ENCODE assay signal across 20 cellular contexts in genomic region chr10:34423607-34424325, GRCh38.
A peak's percentile ranks its signal among the peaks of the same experiment; 100 is the strongest.
DNase-seq lines count a peak whose midpoint lies in the region; ATAC-seq, FAIRE-seq and TF ChIP-seq lines count a peak whose summit lies in the region.
"Had no signal": no experiment of that assay in that cellular context is flagged by ENCODE, and none has a peak within 500 bp of the region (broad histone marks: within the 10 kb centered on the region; RNA-seq: fewer than 3 reads in every experiment).

No MANE protein-coding gene starts in this region.

- DNase-seq in A549 (ENCODE audit: low read depth in 1 of 2, low spot score in 1 of 2) (peak in 1 of 2 experiments; percentile 42), IMR-90 (no peak), chondrocyte (ENCODE audit: low spot score) (no peak), thyroid gland (no peak), C1 segment of cervical spinal cord (lab: John Stamatoyannopoulos, UW) (no peak)
- DNase-seq: 8988T; Caco-2; CD4-positive, CD25-positive, alpha-beta regulatory T cell; CD8-positive, alpha-beta T cell; DMS153; DND-41; GDM1; HFFc6 had no signal

- TF ChIP-seq EP300 in A549 (IDR thresholded peaks at IDR 0.05) = peak in 1 of 2 experiments; percentile 67; a peak in 1 of 5 replicates

- H2BK5ac ChIP-seq in IMR-90 (ENCODE audit: low read depth, low read length, poor library complexity, severe bottlenecking) = no peak overlapping the region

- H3K9me1 ChIP-seq in IMR-90 (ENCODE audit: insufficient read depth, low read length) = no peaks in the 10 kb centered on the region

- WGBS in A549 (ENCODE audit: missing lambda C conversion rate) = 8% methylated on average over 2 of the region's 2 CpGs
- WGBS in IMR-90 (ENCODE audit: extremely low coverage in 2 of 2, insufficient read length in 1 of 2), 2 experiments = no CpG with 5 or more reads among the region's 2 CpGs
- 39 to 58% methylated on average over 2 of the region's 2 CpGs for WGBS in thyroid gland, 2 donors

- H3K14ac ChIP-seq in IMR-90 (replicated peaks; ENCODE audit: low read depth, low read length) = no peak overlapping the region

- TF ChIP-seq POLR2A in A549 (IDR thresholded peaks at IDR 0.05; ENCODE audit: low read length) = no peak
- no peak for TF ChIP-seq POLR2A in IMR-90 (IDR thresholded peaks at IDR 0.05; ENCODE audit: low read depth, low read length)
- TF ChIP-seq POLR2A in thyroid gland (IDR thresholded peaks at IDR 0.05) = no peak

- peak overlapping the region; percentile 98 to 100 for H3K27ac ChIP-seq in A549
- H3K27ac ChIP-seq in IMR-90 (ENCODE audit: insufficient read depth, low read length) = no peak overlapping the region
- peak overlapping the region; percentile 2 for H3K27ac ChIP-seq in subcutaneous abdominal adipose tissue (ENCODE audit: low read depth, low read length)
- no peak overlapping the region for H3K27ac ChIP-seq in thyroid gland
- H3K27ac ChIP-seq: C4-2B had no signal

- no peak overlapping the region for H4K5ac ChIP-seq in IMR-90 (ENCODE audit: low read depth, low read length)

- H3K56ac ChIP-seq in IMR-90 (ENCODE audit: extremely low read depth, insufficient read depth, low read length) = no peak overlapping the region

- no peak overlapping the region for H3K23ac ChIP-seq in IMR-90 (ENCODE audit: low read depth, low read length)

- H3K18ac ChIP-seq in IMR-90 (ENCODE audit: low read depth, low read length) = no peak overlapping the region

- H4K91ac ChIP-seq in IMR-90 (ENCODE audit: insufficient read depth, low read depth, low read length) = no peak overlapping the region

- dilution Hi-C loops in IMR-90 (cut with HindIII; ENCODE audit: low sequenced_read_pairs, unreplicated experiment) = no loop called here

- no peak overlapping the region for H2AK9ac ChIP-seq in IMR-90 (replicated peaks; ENCODE audit: low read depth, low read length, poor library complexity)

- TF ChIP-seq CTCF in A549 (IDR thresholded peaks at IDR 0.05) (no peak), IMR-90 (conservative IDR thresholded peaks at IDR 0.05; ENCODE audit: low read depth, low read length) (no peak), chondrocyte (IDR thresholded peaks at IDR 0.05) (no peak), thyroid gland (IDR thresholded peaks at IDR 0.05) (no peak)

- no peak overlapping the region for H2BK120ac ChIP-seq in IMR-90 (ENCODE audit: low read depth, low read length)

- BruUV-seq in IMR-90 (replicated peaks; lab: Mats Ljungman, UMichigan) = no TSS peak

- H3K4me2 ChIP-seq in A549 (peak overlapping the region; percentile 35), IMR-90 (ENCODE audit: low read depth, low read length) (no peak overlapping the region)
- H3K4me2 ChIP-seq: GM23338 had no signal

- H4K8ac ChIP-seq in IMR-90 (ENCODE audit: low read depth in 2 of 2, low read length in 2 of 2) = no peak overlapping the region

- peak overlapping the region; percentile 22 for H3K27ac Mint-ChIP-seq in chondrocyte (ENCODE audit: unreplicated experiment)
- H3K27ac Mint-ChIP-seq: CD4-positive, CD25-positive, alpha-beta regulatory T cell; CD8-positive, alpha-beta T cell; HFFc6 had no signal

- H2BK15ac ChIP-seq in IMR-90 (ENCODE audit: low read depth, low read length) = no peak overlapping the region

- FAIRE-seq in A549 (lab: Jason Lieb, UNC) = peak; percentile 73
- FAIRE-seq: GM12878, GM19239 had no signal

- in situ Hi-C loops in IMR-90 (cut with MboI; ENCODE audit: low sequenced_read_pairs) = no loop called here

- H4K20me1 ChIP-seq in IMR-90 (ENCODE audit: insufficient read depth, low read length) = no peaks in the 10 kb centered on the region

- CTCF ChIA-PET in A549 (lab: Yijun Ruan, JAX) (interaction anchor here (1.6 kb wide), 1 partner anchor 215 kb away, joined by 3 read pairs; no protein-coding TSS in a partner anchor), IMR-90 (lab: Yijun Ruan, JAX) (no interaction called here)

- no peaks in the 10 kb centered on the region for H3K27me3 Mint-ChIP-seq in chondrocyte (ENCODE audit: low read depth)
- H3K27me3 Mint-ChIP-seq: CD4-positive, CD25-positive, alpha-beta regulatory T cell had no signal

- H3K4me3 Mint-ChIP-seq in chondrocyte (ENCODE audit: unreplicated experiment) = no peak overlapping the region
- H3K4me3 Mint-ChIP-seq: CD4-positive, CD25-positive, alpha-beta regulatory T cell; CD8-positive, alpha-beta T cell; GM23338; HFFc6 had no signal

- peak in 1 of 2 experiments; percentile 22; a peak in 1 of 5 replicates for TF ChIP-seq RAD21 in A549 (conservative IDR thresholded peaks at IDR 0.05 in 1 of 2, IDR thresholded peaks at IDR 0.05 in 1 of 2)
- TF ChIP-seq RAD21 in IMR-90 (IDR thresholded peaks at IDR 0.05; ENCODE audit: low read length) = no peak

- peaks cover 25% of the 10 kb centered on the region for H3K4me1 Mint-ChIP-seq in chondrocyte (ENCODE audit: low read depth)
- H3K4me1 Mint-ChIP-seq: CD4-positive, CD25-positive, alpha-beta regulatory T cell had no signal

- no peaks in the 10 kb centered on the region for H3K9me3 ChIP-seq in A549
- H3K9me3 ChIP-seq in IMR-90 (ENCODE audit: control insufficient read depth, insufficient read depth, low read length) = no peaks in the 10 kb centered on the region
- no peaks in the 10 kb centered on the region for H3K9me3 ChIP-seq in subcutaneous abdominal adipose tissue (ENCODE audit: control insufficient read depth in 5 of 5, low read length in 5 of 5)
- no peaks in the 10 kb centered on the region for H3K9me3 ChIP-seq in thyroid gland
- H3K9me3 ChIP-seq: Caco-2, HAP-1 had no signal

- H3K4me3 ChIP-seq in A549 = no peak overlapping the region
- H3K4me3 ChIP-seq in IMR-90 (ENCODE audit: insufficient read depth, low read depth, low read length) = no peak overlapping the region
- H3K4me3 ChIP-seq in subcutaneous abdominal adipose tissue (ENCODE audit: low read depth in 1 of 5, low read length in 5 of 5) = no peak overlapping the region
- no peak overlapping the region for H3K4me3 ChIP-seq in thyroid gland (replicated peaks in 1 of 3)
- H3K4me3 ChIP-seq: GM12878, GM23338, HAP-1 had no signal

- POLR2A ChIA-PET in A549 (lab: Yijun Ruan, JAX) = no interaction called here
- POLR2A ChIA-PET in IMR-90 (lab: Charles Lee; ENCODE audit: unreplicated experiment) = no interaction called here

- no peak overlapping the region for H2BK20ac ChIP-seq in IMR-90 (ENCODE audit: low read depth, low read length)

- no peaks in the 10 kb centered on the region for H3K36me3 ChIP-seq in IMR-90 (ENCODE audit: control insufficient read depth, insufficient read depth, low read length)
- no peaks in the 10 kb centered on the region for H3K36me3 ChIP-seq in subcutaneous abdominal adipose tissue (ENCODE audit: control insufficient read depth in 5 of 5, insufficient read depth in 5 of 5, low read length in 5 of 5)
- no peaks in the 10 kb centered on the region for H3K36me3 ChIP-seq in thyroid gland
- H3K36me3 ChIP-seq: HAP-1 had no signal

- no peaks in the 10 kb centered on the region for H3K9me3 Mint-ChIP-seq in chondrocyte (ENCODE audit: low read depth)
- H3K9me3 Mint-ChIP-seq: CD8-positive, alpha-beta T cell; GM23338; HFFc6 had no signal

- no peak overlapping the region for H2AK5ac ChIP-seq in IMR-90 (ENCODE audit: low read depth, low read length)

- no peaks in the 10 kb centered on the region for H3K27me3 ChIP-seq in IMR-90 (ENCODE audit: control insufficient read depth, insufficient read depth, low read length)
- no peaks in the 10 kb centered on the region for H3K27me3 ChIP-seq in subcutaneous abdominal adipose tissue (ENCODE audit: control insufficient read depth in 5 of 5, insufficient read depth in 4 of 5, low read length in 5 of 5)
- H3K27me3 ChIP-seq in thyroid gland = no peaks in the 10 kb centered on the region

- no peak overlapping the region for H2AFZ ChIP-seq in IMR-90 (replicated peaks; ENCODE audit: low read length, poor library complexity)
- H2AFZ ChIP-seq: GM23338 had no signal

- no peak overlapping the region for H3K4ac ChIP-seq in IMR-90 (ENCODE audit: low read depth, low read length)

- H3K9ac ChIP-seq in IMR-90 (ENCODE audit: low read depth, low read length) (no peak overlapping the region), subcutaneous abdominal adipose tissue (ENCODE audit: low read length in 5 of 5) (no peak overlapping the region)

- peaks cover 3% of the 10 kb centered on the region for H3K36me3 Mint-ChIP-seq in chondrocyte (ENCODE audit: low read depth)
- H3K36me3 Mint-ChIP-seq: CD4-positive, CD25-positive, alpha-beta regulatory T cell; CD8-positive, alpha-beta T cell had no signal

- H3K4me1 ChIP-seq in A549 = peaks cover 90% of the 10 kb centered on the region
- 0 out of 2 replicates have a peak, but pooled peaks cover 2% of the 10 kb centered on the region for H3K4me1 ChIP-seq in IMR-90 (ENCODE audit: control insufficient read depth, insufficient read depth, low read length)
- peaks cover 0 to 30% (median 5%) of the 10 kb centered on the region in 5 donors for H3K4me1 ChIP-seq in subcutaneous abdominal adipose tissue (ENCODE audit: control insufficient read depth in 5 of 5, insufficient read depth in 5 of 5, low read length in 5 of 5)
- peaks cover 12 to 18% of the 10 kb centered on the region in 2 donors for H3K4me1 ChIP-seq in thyroid gland

- ATAC-seq in A549 = no peak
- no peak for ATAC-seq in IMR-90 (ENCODE audit: low read depth)
- no peak for ATAC-seq in HG02884 (IDR thresholded peaks at IDR 0.05; ENCODE audit: unreplicated experiment)
- ATAC-seq: CD8-positive, alpha-beta T cell; GM12878; GM23338 had no signal

- peaks cover 2% of the 10 kb centered on the region in 2 experiments; a peak in 2 of 4 replicates for H3K79me1 ChIP-seq in IMR-90 (ENCODE audit: low read depth in 1 of 2, low read length in 2 of 2)

- intact Hi-C loops in IMR-90 (cut with micrococcal nuclease) = no loop called here
- intact Hi-C loops in thyroid gland (cut with DNase I) = no loop called here

TF ChIP-seq in A549, 52 proteins besides CTCF, POLR2A, EP300 and RAD21:
- TF ChIP-seq BHLHE40 (IDR thresholded peaks at IDR 0.05; ENCODE audit: low read depth, low read length) = no peak
- TF ChIP-seq SMC3 (IDR thresholded peaks at IDR 0.05) = peak; percentile 25; the same call in 1 of the 3 replicates
- TF ChIP-seq JUNB (IDR thresholded peaks at IDR 0.05) = peak; percentile 64
- TF ChIP-seq FOSL2 (IDR thresholded peaks at IDR 0.05) = no peak
- TF ChIP-seq FOSL2 (CRISPR knock-in tag; IDR thresholded peaks at IDR 0.05) = peak; percentile 29; the same call in 1 of the 2 replicates
- TF ChIP-seq MAFK (IDR thresholded peaks at IDR 0.05; ENCODE audit: partially characterized antibody) = peak; percentile 89
- no peak for TF ChIP-seq KDM5A (IDR thresholded peaks at IDR 0.05)
- peak; percentile 61 to 78 for TF ChIP-seq CEBPB (IDR thresholded peaks at IDR 0.05)

TF ChIP-seq in IMR-90, 13 proteins besides CTCF, POLR2A, EP300 and RAD21:
- TF ChIP-seq MAFK (IDR thresholded peaks at IDR 0.05; ENCODE audit: low read depth, low read length) (peak; percentile 66), CEBPB (IDR thresholded peaks at IDR 0.05; ENCODE audit: low read depth, low read length) (no peak)

Comparison
In these comparisons a context has a peak if more than half of its experiments do, and no peak if none do; other contexts are left out.
1. H3K27ac ChIP-seq: peak in A549 (2 of 2) and subcutaneous abdominal adipose tissue (single experiment); none in IMR-90 (single experiment) and thyroid gland (0 of 3).